Comparison of ENCODE assay signal across 8 cellular contexts in genomic region chr12:51025748-51026654, GRCh38. TPM values are rescaled to one million over a fixed set of nuclear protein-coding genes. Genes with fewer than 3 reads are reported as not detected.
DNase-seq lines count a peak whose midpoint lies in the region; ATAC-seq and TF ChIP-seq lines count a peak whose summit lies in the region.

Gene SLC11A2 (minus strand): TSS chr12:51026384. CDS start chr12:51010728, 15,656 bp downstream.

- H3K4me2 ChIP-seq in PC-9: peak within 1 kb of the TSS; percentile 91

- H3K27ac ChIP-seq in PC-9 (peak within 1 kb of the TSS; percentile 96), mucosa of rectum (ENCODE audit: low read depth in 2 of 2, low read length in 2 of 2) (peak within 1 kb of the TSS; percentile 87 to 92)

- peak; percentile 88 for TF ChIP-seq POLR2A in erythroblast (IDR thresholded peaks at IDR 0.05; ENCODE audit: low read length)

- H3K9ac ChIP-seq in mucosa of rectum (ENCODE audit: low read depth in 1 of 2, low read length in 2 of 2): peak within 1 kb of the TSS; percentile 71 to 80

- no peaks in the 10 kb centered on the region for H3K9me3 ChIP-seq in PC-9 (ENCODE audit: insufficient read depth, low read depth)
- no peaks in the 10 kb centered on the region for H3K9me3 ChIP-seq in mucosa of rectum (ENCODE audit: control insufficient read depth in 2 of 2, low read length in 2 of 2)

- no peaks in the 10 kb centered on the region for H3K36me3 ChIP-seq in PC-9 (ENCODE audit: low read depth)
- no peaks in the 10 kb centered on the region for H3K36me3 ChIP-seq in mucosa of rectum (ENCODE audit: control insufficient read depth in 2 of 2, insufficient read depth in 2 of 2, low read length in 2 of 2)

- intact Hi-C loops in PC-9 (cut with micrococcal nuclease; ENCODE audit: unreplicated experiment): loop anchor here (1.0 to 10.0 kb wide), 3 partner anchors 21 to 101 kb away; a partner anchor contains a TSS

- in situ Hi-C loops in KBM-7 (cut with MboI; ENCODE audit: low pct_unique_long_range_greater_than_20kb, low sequenced_read_pairs): no loop called here

- H3K4me1 ChIP-seq in PC-9 (replicated peaks; ENCODE audit: insufficient read depth): peaks cover 58% of the 10 kb centered on the region
- peaks cover 14% of the 10 kb centered on the region in 2 donors for H3K4me1 ChIP-seq in mucosa of rectum (ENCODE audit: control insufficient read depth in 2 of 2, insufficient read depth in 2 of 2, low read length in 2 of 2)

- peaks cover 50% of the 10 kb centered on the region for H3K79me2 ChIP-seq in PC-9 (ENCODE audit: low read depth)

- BruUV-seq in PC-9 (replicated peaks; lab: Mats Ljungman, UMichigan): no TSS peak

- CTCF ChIA-PET in PC-9 (lab: Charles Lee): interaction anchor here (0.6 to 1.2 kb wide), 2 partner anchors 20 to 776 kb away, joined by 3 to 4 read pairs; no protein-coding TSS in a partner anchor

- H2AFZ ChIP-seq in PC-9: peak within 1 kb of the TSS; percentile 88

- H3K4me3 ChIP-seq in PC-9 (peak within 1 kb of the TSS; percentile 77), mucosa of rectum (ENCODE audit: low read length in 2 of 2) (peak within 1 kb of the TSS; percentile 68 to 93)

- peak; percentile 84 for ATAC-seq in GM21717 (IDR thresholded peaks at IDR 0.05; ENCODE audit: unreplicated experiment)

- TF ChIP-seq CTCF in PC-9 (conservative IDR thresholded peaks at IDR 0.05): no peak

- DNase-seq in DMS153 treated with DMSO at 0.1 percent for 48 hours (lab: John Stamatoyannopoulos, UW; ENCODE audit: unreplicated experiment): peak; percentile 90
- DNase-seq in KBM-7: peak; percentile 92
- peak; percentile 89 to 92 for DNase-seq in PC-9
- peak; percentile 89 for DNase-seq in activated T-cell treated with anti-CD3 and anti-CD28 coated beads, Interleukin-2, amount 50 U/mL, for 1 hour
- DNase-seq in erythroblast (lab: John Stamatoyannopoulos, UW): peak; percentile 97
- peak; percentile 68 to 84 for DNase-seq in stimulated activated CD8-positive, alpha-beta memory T cell treated with anti-CD3 and anti-CD28 coated beads, Interleukin-4, amount 100 ng/mL, for 4 hours (ENCODE audit: low read depth in 2 of 2, low spot score in 1 of 2)

- H3K27me3 ChIP-seq in PC-9 (ENCODE audit: insufficient read depth, low read depth) (no peaks in the 10 kb centered on the region), mucosa of rectum (ENCODE audit: control insufficient read depth in 2 of 2, insufficient read depth in 2 of 2, low read length in 2 of 2) (no peaks in the 10 kb centered on the region)

- H3F3A ChIP-seq in PC-9 (ENCODE audit: insufficient read depth, low read depth): peaks cover 59% of the 10 kb centered on the region

- POLR2A ChIA-PET in PC-9 (lab: Charles Lee; ENCODE audit: unreplicated experiment): interaction anchor here (0.9 kb wide), 1 partner anchor 213 kb away, joined by 4 read pairs; the partner anchor contains the start of gene DAZAP2

- 0 out of 2 replicates have a peak, but pooled peaks cover 3% of the 10 kb centered on the region for H4K20me1 ChIP-seq in PC-9 (ENCODE audit: insufficient read depth)

- no peaks in the 10 kb centered on the region for H3K9me2 ChIP-seq in PC-9 (ENCODE audit: insufficient read depth)

RNA-seq across cellular contexts. Expression of gene SLC11A2, which starts in this region (rescaled TPM):
- 45.7 and 49.0 TPM in 2 replicates for total RNA-seq in PC-9 (2021)

Comparison
In these comparisons a context has a peak if more than half of its experiments do, and no peak if none do; other contexts are left out.
1. Peak in every context shown above with its lines: DNase-seq, ATAC-seq, H3K4me3 ChIP-seq and H3K27ac ChIP-seq.